In the genomic region with DNA sequence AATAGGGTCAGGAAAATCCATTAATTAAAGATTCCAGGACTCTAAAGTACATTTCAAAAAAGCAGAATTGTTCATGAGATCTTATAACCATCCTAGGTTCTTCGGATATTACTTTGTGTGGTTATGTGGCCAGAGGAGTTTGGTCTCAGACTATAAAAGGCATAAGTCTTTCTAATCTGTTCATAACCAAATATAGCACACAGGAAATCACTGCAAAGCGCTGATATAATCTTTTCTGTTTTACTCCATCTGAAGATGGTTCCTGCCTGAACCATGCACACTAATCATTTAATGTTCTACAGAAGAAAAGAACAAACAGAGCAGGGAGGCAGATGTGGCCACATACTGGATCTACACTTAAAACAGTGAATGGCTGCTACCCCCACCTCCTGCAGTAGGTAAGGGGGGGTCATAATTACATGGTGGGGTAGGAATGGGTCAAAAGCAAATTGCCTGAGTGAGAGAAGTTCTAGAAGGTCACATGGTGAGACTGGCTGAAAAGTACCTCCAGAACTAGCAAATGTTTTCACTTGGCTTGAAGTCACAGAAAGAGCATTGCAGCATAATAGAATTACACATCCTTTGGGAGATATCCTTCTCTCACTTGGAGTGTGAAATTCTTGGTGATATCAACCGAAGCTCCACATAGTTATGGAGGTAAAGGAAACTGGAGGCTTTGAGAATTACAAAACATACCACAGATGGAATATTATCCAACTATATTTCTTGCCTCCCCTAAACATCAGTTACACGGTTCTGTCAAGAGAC, we compare ENCODE assay signal across 11 cellular contexts.
DNase-seq lines count a peak whose midpoint lies in the region; ATAC-seq lines count a peak whose summit lies in the region.
"Had no signal": no experiment of that assay in that cellular context is flagged by ENCODE, and none has a peak within 500 bp of the region (broad histone marks: within the 10 kb centered on the region; RNA-seq: fewer than 3 reads in every experiment).

No MANE protein-coding gene starts in this region.

- peak; percentile 44 for ATAC-seq in GM18867 (IDR thresholded peaks at IDR 0.05; ENCODE audit: unreplicated experiment)
- peak; percentile 46 for ATAC-seq in GM21825 (IDR thresholded peaks at IDR 0.05; ENCODE audit: unreplicated experiment)
- ATAC-seq in HG03460 (IDR thresholded peaks at IDR 0.05; ENCODE audit: unreplicated experiment): peak; percentile 44
- no peak for ATAC-seq in stimulated activated naive CD8-positive, alpha-beta T cell treated with anti-CD3 and anti-CD28 coated beads, Interleukin-15, amount 100 ng/mL, for 72 hours

- H3K27ac Mint-ChIP-seq in stimulated activated naive CD8-positive, alpha-beta T cell treated with anti-CD3 and anti-CD28 coated beads, Interleukin-15, amount 100 ng/mL, for 72 hours: no peak overlapping the region
- no peak overlapping the region for H3K27ac Mint-ChIP-seq in activated naive CD4-positive, alpha-beta T cell treated with anti-CD3 and anti-CD28 coated beads, Interleukin-2, amount 10 ng/mL, durations not matched to agents 7 days and 5 days

- no peaks in the 10 kb centered on the region for H3K4me1 Mint-ChIP-seq in stimulated activated naive CD8-positive, alpha-beta T cell treated with anti-CD3 and anti-CD28 coated beads, Interleukin-15, amount 100 ng/mL, for 72 hours
- H3K4me1 Mint-ChIP-seq in activated naive CD4-positive, alpha-beta T cell treated with anti-CD3 and anti-CD28 coated beads, Interleukin-2, amount 10 ng/mL, durations not matched to agents 7 days and 5 days: peaks cover 21% of the 10 kb centered on the region

- no peaks in the 10 kb centered on the region for H3K36me3 Mint-ChIP-seq in activated naive CD4-positive, alpha-beta T cell treated with anti-CD3 and anti-CD28 coated beads, Interleukin-2, amount 10 ng/mL, durations not matched to agents 7 days and 5 days

- no peaks in the 10 kb centered on the region for H3K4me1 ChIP-seq in SJCRH30

- no peak overlapping the region for H3K27ac ChIP-seq in SJCRH30
- H3K27ac ChIP-seq: VCaP had no signal

- no peaks in the 10 kb centered on the region for H3K27me3 ChIP-seq in SJCRH30

- CTCF ChIA-PET in activated naive CD4-positive, alpha-beta T cell treated with anti-CD3 and anti-CD28 coated beads, Interleukin-2, amount 10 ng/mL, durations not matched to agents 7 days and 5 days (lab: Charles Lee): no interaction called here

- no peaks in the 10 kb centered on the region for H3K36me3 ChIP-seq in SJCRH30

- DNase-seq in inferior parietal cortex (ENCODE audit: extremely low spot score): peak; percentile 22
- no peak for DNase-seq in stimulated activated naive CD8-positive, alpha-beta T cell treated with anti-CD3 and anti-CD28 coated beads, Interleukin-15, amount 100 ng/mL, for 72 hours
- no peak for DNase-seq in activated naive CD4-positive, alpha-beta T cell treated with anti-CD3 and anti-CD28 coated beads, Interleukin-2, amount 10 ng/mL, durations not matched to agents 7 days and 5 days
- DNase-seq in NCI-H2171 treated with DMSO at 0.1 percent for 48 hours (lab: John Stamatoyannopoulos, UW): no peak
- DNase-seq in SJCRH30: no peak
- DNase-seq: DMS79 treated with DMSO at 0.1 percent for 48 hours, NCI-H748 treated with DMSO at 0.1 percent for 48 hours had no signal

- H3K9me3 Mint-ChIP-seq in stimulated activated naive CD8-positive, alpha-beta T cell treated with anti-CD3 and anti-CD28 coated beads, Interleukin-15, amount 100 ng/mL, for 72 hours: peaks cover 0 to 10% of the 10 kb centered on the region in 2 donors
- H3K9me3 Mint-ChIP-seq in activated naive CD4-positive, alpha-beta T cell treated with anti-CD3 and anti-CD28 coated beads, Interleukin-2, amount 10 ng/mL, durations not matched to agents 7 days and 5 days: peaks cover 2% of the 10 kb centered on the region

- H3K4me3 Mint-ChIP-seq in stimulated activated naive CD8-positive, alpha-beta T cell treated with anti-CD3 and anti-CD28 coated beads, Interleukin-15, amount 100 ng/mL, for 72 hours: no peak overlapping the region
- H3K4me3 Mint-ChIP-seq in activated naive CD4-positive, alpha-beta T cell treated with anti-CD3 and anti-CD28 coated beads, Interleukin-2, amount 10 ng/mL, durations not matched to agents 7 days and 5 days: no peak overlapping the region

- no peaks in the 10 kb centered on the region for H3K27me3 Mint-ChIP-seq in stimulated activated naive CD8-positive, alpha-beta T cell treated with anti-CD3 and anti-CD28 coated beads, Interleukin-15, amount 100 ng/mL, for 72 hours
- H3K27me3 Mint-ChIP-seq in activated naive CD4-positive, alpha-beta T cell treated with anti-CD3 and anti-CD28 coated beads, Interleukin-2, amount 10 ng/mL, durations not matched to agents 7 days and 5 days: no peaks in the 10 kb centered on the region

- no peak overlapping the region for H3K4me3 ChIP-seq in SJCRH30

- no peaks in the 10 kb centered on the region for H3K9me3 ChIP-seq in SJCRH30 (replicated peaks)
